In the genomic region with DNA sequence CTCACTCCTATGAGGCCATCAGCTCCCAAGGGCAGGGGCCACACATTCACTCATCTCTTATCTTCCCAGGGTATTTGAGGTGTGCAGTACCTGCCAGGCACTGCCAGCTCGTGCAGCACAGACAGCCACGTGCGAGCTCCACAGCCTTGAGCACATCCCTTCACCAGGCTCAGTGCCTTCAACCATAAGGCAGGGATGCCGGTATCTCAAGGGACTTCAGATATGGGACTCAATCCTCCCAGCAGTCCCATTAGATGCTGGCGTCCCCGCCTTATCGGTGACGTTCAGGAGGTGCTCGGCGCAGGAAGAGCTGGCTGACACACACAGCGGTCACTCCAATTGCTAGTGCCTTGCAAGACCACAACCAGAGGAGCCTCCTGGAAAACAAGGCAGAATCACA, we compare ENCODE assay signal across 13 cellular contexts. TPM values are rescaled to one million over a fixed set of nuclear protein-coding genes. Genes with fewer than 3 reads are reported as not detected.
DNase-seq lines count a peak whose midpoint lies in the region; ATAC-seq, FAIRE-seq and TF ChIP-seq lines count a peak whose summit lies in the region.
"Had no signal": no experiment of that assay in that cellular context is flagged by ENCODE, and none has a peak within 500 bp of the region (broad histone marks: within the 10 kb centered on the region; RNA-seq: fewer than 3 reads in every experiment).

No MANE protein-coding gene starts in this region.

- H3K36me3 ChIP-seq in small intestine (ENCODE audit: control insufficient read depth in 2 of 2, insufficient read depth in 2 of 2, low read length in 2 of 2) (peaks cover 26 to 65% of the 10 kb centered on the region in 2 donors), upper lobe of left lung (peaks cover 58 to 100% (median 93%) of the 10 kb centered on the region in 4 donors), left lung (peaks cover 3 to 100% of the 10 kb centered on the region in 2 donors)

- no peaks in the 10 kb centered on the region for H3K9me3 Mint-ChIP-seq in activated CD8-positive, alpha-beta memory T cell treated with anti-CD3 and anti-CD28 coated beads, Interleukin-2, amount 10 ng/mL, durations not matched to agents 7 days and 5 days (ENCODE audit: low read depth)
- no peaks in the 10 kb centered on the region for H3K9me3 Mint-ChIP-seq in WTC11

- H3K4me1 Mint-ChIP-seq in activated CD8-positive, alpha-beta memory T cell treated with anti-CD3 and anti-CD28 coated beads, Interleukin-2, amount 10 ng/mL, durations not matched to agents 7 days and 5 days = peaks cover 24% of the 10 kb centered on the region
- peaks cover 19% of the 10 kb centered on the region for H3K4me1 Mint-ChIP-seq in WTC11

- H3K27me3 Mint-ChIP-seq in activated CD8-positive, alpha-beta memory T cell treated with anti-CD3 and anti-CD28 coated beads, Interleukin-2, amount 10 ng/mL, durations not matched to agents 7 days and 5 days = no peaks in the 10 kb centered on the region
- no peaks in the 10 kb centered on the region for H3K27me3 Mint-ChIP-seq in WTC11 (ENCODE audit: low read depth)

- no peaks in the 10 kb centered on the region for H3K9me3 ChIP-seq in small intestine (ENCODE audit: control insufficient read depth, low read depth)
- no peaks in the 10 kb centered on the region for H3K9me3 ChIP-seq in upper lobe of left lung
- no peaks in the 10 kb centered on the region for H3K9me3 ChIP-seq in left lung

- TF ChIP-seq CTCF in WTC11 (IDR thresholded peaks at IDR 0.05) (no peak), upper lobe of left lung (IDR thresholded peaks at IDR 0.05) (no peak), left lung (IDR thresholded peaks at IDR 0.05) (no peak)

- no peak for TF ChIP-seq EP300 in upper lobe of left lung (IDR thresholded peaks at IDR 0.05)

- FAIRE-seq in small intestine (lab: Jason Lieb, UNC) = no peak
- FAIRE-seq: urothelium cell line had no signal

- intact Hi-C loops in left lung (cut with DNase I) = no loop called here

- H3K27me3 ChIP-seq in small intestine (ENCODE audit: control insufficient read depth in 2 of 2, insufficient read depth in 2 of 2, low read length in 2 of 2) (no peaks in the 10 kb centered on the region), upper lobe of left lung (no peaks in the 10 kb centered on the region), left lung (no peaks in the 10 kb centered on the region)

- peaks cover 78% of the 10 kb centered on the region for H3K36me3 Mint-ChIP-seq in activated CD8-positive, alpha-beta memory T cell treated with anti-CD3 and anti-CD28 coated beads, Interleukin-2, amount 10 ng/mL, durations not matched to agents 7 days and 5 days
- peaks cover 93% of the 10 kb centered on the region for H3K36me3 Mint-ChIP-seq in WTC11

- no peak overlapping the region for H3K4me3 Mint-ChIP-seq in activated CD8-positive, alpha-beta memory T cell treated with anti-CD3 and anti-CD28 coated beads, Interleukin-2, amount 10 ng/mL, durations not matched to agents 7 days and 5 days
- no peak overlapping the region for H3K4me3 Mint-ChIP-seq in WTC11

- no peak for DNase-seq in activated CD8-positive, alpha-beta memory T cell treated with anti-CD3 and anti-CD28 coated beads, Interleukin-2, amount 10 ng/mL, durations not matched to agents 7 days and 5 days
- DNase-seq in activated CD8-positive, alpha-beta memory T cell treated with anti-CD3 and anti-CD28 coated beads, Interleukin-2, amount 50 U/mL, for 48 hours = no peak
- DNase-seq in WTC11 (ENCODE audit: low spot score) (no peak), small intestine (no peak), upper lobe of left lung (no peak), left lung (no peak)
- DNase-seq: dorsolateral prefrontal cortex, KBM-7, NCI-H1436, NCI-H748 treated with DMSO at 0.1 percent for 48 hours had no signal

- no peak for TF ChIP-seq POLR2A in upper lobe of left lung (IDR thresholded peaks at IDR 0.05)

- H3K4me3 ChIP-seq in small intestine (ENCODE audit: low read depth in 1 of 2, low read length in 2 of 2) (no peak overlapping the region), upper lobe of left lung (no peak overlapping the region), left lung (no peak overlapping the region)
- H3K4me3 ChIP-seq: dorsolateral prefrontal cortex had no signal

- WGBS in small intestine, 3 donors = 89 to 91% (median 91%) methylated on average over 11 of the region's 11 CpGs
- whole genome bisulfite sequencing in upper lobe of left lung, 2 donors = 97% methylated on average over 10 to 11 of the region's 11 CpGs

- peak overlapping the region; percentile 57 for H3K27ac Mint-ChIP-seq in activated CD8-positive, alpha-beta memory T cell treated with anti-CD3 and anti-CD28 coated beads, Interleukin-2, amount 10 ng/mL, durations not matched to agents 7 days and 5 days
- H3K27ac Mint-ChIP-seq in WTC11 = peak overlapping the region; percentile 50

- H3K4me1 ChIP-seq in small intestine (ENCODE audit: control insufficient read depth in 2 of 2, insufficient read depth in 1 of 2, low read depth in 1 of 2, low read length in 1 of 2) (no peaks in the 10 kb centered on the region), upper lobe of left lung (peaks cover 0 to 9% (median 0%) of the 10 kb centered on the region in 4 donors), left lung (peaks cover 0 to 10% of the 10 kb centered on the region in 2 donors)

- POLR2A ChIA-PET in WTC11 (lab: Charles Lee) = interaction anchor here (0.8 to 0.9 kb wide), 2 partner anchors 29 to 139 kb away, joined by 3 read pairs; no protein-coding TSS in a partner anchor

- peak overlapping the region; percentile 7 to 75 for H3K27ac ChIP-seq in small intestine (ENCODE audit: low read depth in 1 of 2, low read length in 1 of 2)
- peak overlapping the region in 2 of 4 donors; percentile 11 to 37 for H3K27ac ChIP-seq in upper lobe of left lung
- H3K27ac ChIP-seq in left lung = no peak overlapping the region

- CTCF ChIA-PET in activated CD8-positive, alpha-beta memory T cell treated with anti-CD3 and anti-CD28 coated beads, Interleukin-2, amount 10 ng/mL, durations not matched to agents 7 days and 5 days (lab: Charles Lee) = interaction anchor here (1.0 to 1.7 kb wide), 3 partner anchors 10 to 201 kb away, joined by 3 to 5 read pairs (median 3); no protein-coding TSS in a partner anchor
- CTCF ChIA-PET in WTC11 (lab: Charles Lee) = interaction anchor here (0.8 kb wide), 1 partner anchor 39 kb away, joined by 3 read pairs; no protein-coding TSS in a partner anchor

- ATAC-seq in activated CD8-positive, alpha-beta memory T cell treated with anti-CD3 and anti-CD28 coated beads, Interleukin-2, amount 10 ng/mL, durations not matched to agents 7 days and 5 days = no peak
- no peak for ATAC-seq in WTC11
- peak; percentile 0 for ATAC-seq in esophagus mucosa
- ATAC-seq in GM18907 (IDR thresholded peaks at IDR 0.05; ENCODE audit: unreplicated experiment) = no peak
- ATAC-seq in upper lobe of left lung (ENCODE audit: low FRiP score in 2 of 2) = no peak
- no peak for ATAC-seq in left lung

TF ChIP-seq in WTC11, 78 proteins besides CTCF, POLR2A, EP300 and RAD21 (continues in another document):
- TF ChIP-seq, protein P1, sequence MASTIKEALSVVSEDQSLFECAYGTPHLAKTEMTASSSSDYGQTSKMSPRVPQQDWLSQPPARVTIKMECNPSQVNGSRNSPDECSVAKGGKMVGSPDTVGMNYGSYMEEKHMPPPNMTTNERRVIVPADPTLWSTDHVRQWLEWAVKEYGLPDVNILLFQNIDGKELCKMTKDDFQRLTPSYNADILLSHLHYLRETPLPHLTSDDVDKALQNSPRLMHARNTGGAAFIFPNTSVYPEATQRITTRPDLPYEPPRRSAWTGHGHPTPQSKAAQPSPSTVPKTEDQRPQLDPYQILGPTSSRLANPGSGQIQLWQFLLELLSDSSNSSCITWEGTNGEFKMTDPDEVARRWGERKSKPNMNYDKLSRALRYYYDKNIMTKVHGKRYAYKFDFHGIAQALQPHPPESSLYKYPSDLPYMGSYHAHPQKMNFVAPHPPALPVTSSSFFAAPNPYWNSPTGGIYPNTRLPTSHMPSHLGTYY (CRISPR knock-in tag; IDR thresholded peaks at IDR 0.05) = no peak
- TF ChIP-seq RELA (CRISPR knock-in tag; IDR thresholded peaks at IDR 0.05; ENCODE audit: borderline replicate concordance) (no peak), IRF2 (CRISPR knock-in tag; IDR thresholded peaks at IDR 0.05; ENCODE audit: borderline replicate concordance, low read depth) (no peak), HMGA2 (CRISPR knock-in tag; IDR thresholded peaks at IDR 0.05) (no peak), RORB (CRISPR knock-in tag; IDR thresholded peaks at IDR 0.05) (no peak), FOXJ3 (CRISPR knock-in tag; IDR thresholded peaks at IDR 0.05; ENCODE audit: borderline replicate concordance) (no peak), ZNF138 (CRISPR knock-in tag; conservative IDR thresholded peaks at IDR 0.05) (no peak)
- TF ChIP-seq, protein P2, sequence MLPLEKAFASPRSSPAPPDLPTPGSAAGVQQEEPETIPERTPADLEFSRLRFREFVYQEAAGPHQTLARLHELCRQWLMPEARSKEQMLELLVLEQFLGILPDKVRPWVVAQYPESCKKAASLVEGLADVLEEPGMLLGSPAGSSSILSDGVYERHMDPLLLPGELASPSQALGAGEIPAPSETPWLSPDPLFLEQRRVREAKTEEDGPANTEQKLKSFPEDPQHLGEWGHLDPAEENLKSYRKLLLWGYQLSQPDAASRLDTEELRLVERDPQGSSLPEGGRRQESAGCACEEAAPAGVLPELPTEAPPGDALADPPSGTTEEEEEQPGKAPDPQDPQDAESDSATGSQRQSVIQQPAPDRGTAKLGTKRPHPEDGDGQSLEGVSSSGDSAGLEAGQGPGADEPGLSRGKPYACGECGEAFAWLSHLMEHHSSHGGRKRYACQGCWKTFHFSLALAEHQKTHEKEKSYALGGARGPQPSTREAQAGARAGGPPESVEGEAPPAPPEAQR (CRISPR knock-in tag; IDR thresholded peaks at IDR 0.05) = no peak
- TF ChIP-seq, protein P3, sequence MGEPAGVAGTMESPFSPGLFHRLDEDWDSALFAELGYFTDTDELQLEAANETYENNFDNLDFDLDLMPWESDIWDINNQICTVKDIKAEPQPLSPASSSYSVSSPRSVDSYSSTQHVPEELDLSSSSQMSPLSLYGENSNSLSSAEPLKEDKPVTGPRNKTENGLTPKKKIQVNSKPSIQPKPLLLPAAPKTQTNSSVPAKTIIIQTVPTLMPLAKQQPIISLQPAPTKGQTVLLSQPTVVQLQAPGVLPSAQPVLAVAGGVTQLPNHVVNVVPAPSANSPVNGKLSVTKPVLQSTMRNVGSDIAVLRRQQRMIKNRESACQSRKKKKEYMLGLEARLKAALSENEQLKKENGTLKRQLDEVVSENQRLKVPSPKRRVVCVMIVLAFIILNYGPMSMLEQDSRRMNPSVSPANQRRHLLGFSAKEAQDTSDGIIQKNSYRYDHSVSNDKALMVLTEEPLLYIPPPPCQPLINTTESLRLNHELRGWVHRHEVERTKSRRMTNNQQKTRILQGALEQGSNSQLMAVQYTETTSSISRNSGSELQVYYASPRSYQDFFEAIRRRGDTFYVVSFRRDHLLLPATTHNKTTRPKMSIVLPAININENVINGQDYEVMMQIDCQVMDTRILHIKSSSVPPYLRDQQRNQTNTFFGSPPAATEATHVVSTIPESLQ (CRISPR knock-in tag; IDR thresholded peaks at IDR 0.05) = no peak

RNA-seq across cellular contexts. Expression of a gene that starts 47.0 kb away (rescaled TPM):
- 100 to 1,000 TPM; 187 to 214 TPM for total RNA-seq in activated CD8-positive, alpha-beta memory T cell treated with anti-CD3 and anti-CD28 coated beads, Interleukin-2, amount 10 ng/mL, durations not matched to agents 7 days and 5 days
- total RNA-seq in WTC11 (2021) = 194 to 215 TPM (median 199 TPM) in 3 replicates
- 368 TPM for total RNA-seq in esophagus mucosa
- 100 to 1,000 TPM; 172 to 755 (median 598) TPM for polyA plus RNA-seq in small intestine
- 100 to 1,000 TPM; 188 to 810 (median 346) TPM for total RNA-seq in upper lobe of left lung
- 100 to 1,000 TPM; 315 to 328 TPM for total RNA-seq in left lung

Comparison
In these comparisons a context has a peak if more than half of its experiments do, and no peak if none do; other contexts are left out.
1. H3K27ac ChIP-seq: peak in small intestine (2 of 2); none in left lung (0 of 2).